Comparison of ENCODE assay signal across 27 cellular contexts in genomic region chr5:103237783-103238182, GRCh38.
"Had no signal": no experiment of that assay in that cellular context is flagged by ENCODE, and none has a peak within 500 bp of the region (broad histone marks: within the 10 kb centered on the region; RNA-seq: fewer than 3 reads in every experiment).

No MANE protein-coding gene starts in this region.

- H3K36me3 ChIP-seq: esophagus muscularis mucosa, gastroesophageal sphincter, heart right ventricle, thoracic aorta, tibial nerve, upper lobe of right lung, uterus had no signal

- DNase-seq: cerebellar nuclear complex; dermis blood vessel endothelial cell; effector memory CD4-positive, alpha-beta T cell; foreskin keratinocyte; heart right ventricle; hypothalamus; immature natural killer cell; islet precursor cell; mesenchymal stem cell; naive thymus-derived CD8-positive, alpha-beta T cell; nephron progenitor cell; nucleus accumbens; posterior cingulate gyrus; psoas muscle; right cardiac atrium; stimulated activated CD4-positive, alpha-beta T cell treated with anti-CD3 and anti-CD28 coated beads, Interleukin-15, amount 100 ng/mL, for 24 hours; stimulated activated CD4-positive, alpha-beta T cell treated with anti-CD3 and anti-CD28 coated beads, Interleukin-2, amount 100 ng/mL, for 48 hours; stimulated activated naive B cell treated with anti-CD40 and anti-IgM and Interleukin-4, amounts not matched to agents 10 μg/mL and 1 μg/mL and 100 μg/mL, for 72 hours; upper lobe of right lung; uterus had no signal

- H3K9me3 ChIP-seq: thoracic aorta, upper lobe of right lung, uterus had no signal

- ATAC-seq: foreskin keratinocyte; gastroesophageal sphincter; heart right ventricle; left lobe of liver; naive thymus-derived CD8-positive, alpha-beta T cell; psoas muscle; right cardiac atrium; stimulated activated naive B cell treated with anti-CD40 and anti-IgM and Interleukin-4, amounts not matched to agents 10 μg/mL and 1 μg/mL and 100 μg/mL, for 72 hours; upper lobe of right lung had no signal

- H3K4me1 ChIP-seq: foreskin keratinocyte, gastroesophageal sphincter, heart right ventricle, psoas muscle, tibial nerve, upper lobe of right lung, uterus had no signal

- H3K27ac ChIP-seq: esophagus muscularis mucosa, foreskin keratinocyte, gastroesophageal sphincter, heart right ventricle, psoas muscle, skin epidermis, thoracic aorta, tibial nerve, upper lobe of right lung, uterus had no signal

- H3K27me3 ChIP-seq: esophagus muscularis mucosa, gastroesophageal sphincter, heart right ventricle, tibial nerve, upper lobe of right lung had no signal

- FAIRE-seq: endothelial cell of umbilical vein had no signal

- H3K4me3 ChIP-seq: esophagus muscularis mucosa, gastroesophageal sphincter, heart right ventricle, psoas muscle, skin epidermis, thoracic aorta, tibial nerve, upper lobe of right lung, uterus had no signal
